Comparison of ENCODE assay signal across 34 cellular contexts in genomic region chr3:172197344-172197743, GRCh38.
"Had no signal": no experiment of that assay in that cellular context is flagged by ENCODE, and none has a peak within 500 bp of the region (broad histone marks: within the 10 kb centered on the region; RNA-seq: fewer than 3 reads in every experiment).

No MANE protein-coding gene starts in this region.

- H3K27me3 ChIP-seq: brain microvascular endothelial cell, esophagus muscularis mucosa, foreskin keratinocyte, gastrocnemius medialis had no signal

- DNase-seq: activated B cell treated with CpG ODN at 0.5 μM for 24 hours; activated CD4-positive, alpha-beta T cell treated with anti-CD3 and anti-CD28 coated beads for 48 hours; activated CD4-positive, alpha-beta T cell treated with anti-CD3 and anti-CD28 coated beads, Interleukin-2, amount 50 U/mL, for 1 hour; activated CD4-positive, alpha-beta T cell treated with anti-CD3 and anti-CD28 coated beads, Interleukin-2, amount 50 U/mL, for 48 hours; activated CD8-positive, alpha-beta memory T cell treated with anti-CD3 and anti-CD28 coated beads for 24 hours; activated CD8-positive, alpha-beta T cell treated with anti-CD3 and anti-CD28 coated beads for 36 hours; activated effector memory CD4-positive, alpha-beta T cell treated with Interleukin-2 at 50 U/mL for 16 hours; activated gamma-delta T cell treated with Interleukin-2 at 50 U/mL for 16 hours; activated naive CD4-positive, alpha-beta T cell treated with anti-CD3 and anti-CD28 coated beads, Interleukin-2, amount 50 U/mL, for 16 hours; activated naive CD4-positive, alpha-beta T cell treated with Interleukin-2 at 50 U/mL for 16 hours; activated T-cell treated with anti-CD3 and anti-CD28 coated beads, Interleukin-2, amount 50 U/mL, for 4 hours; amniotic stem cell; anterior cingulate cortex; brain microvascular endothelial cell; effector CD4-positive, alpha-beta T cell; effector memory CD8-positive, alpha-beta T cell; erythroblast; foreskin keratinocyte; gastrocnemius medialis; glutamatergic neuron; T-helper 1 cell; T-helper 17 cell; T1000; WERI-Rb-1 had no signal

- H3K9me3 Mint-ChIP-seq: activated B cell treated with CpG ODN at 0.5 μM for 24 hours; activated CD8-positive, alpha-beta T cell treated with anti-CD3 and anti-CD28 coated beads for 36 hours; activated T-cell treated with anti-CD3 and anti-CD28 coated beads, Interleukin-2, amount 50 U/mL, for 4 hours; activated T-helper 17 cell treated with anti-CD3 and anti-CD28 coated beads, Interleukin-2, amount 50 U/mL, for 72 hours; central memory CD8-positive, alpha-beta T cell; dendritic cell treated with granulocyte-macrophage colony-stimulating factor and Interleukin-4, amounts not matched to agents 40 ng/mL and 50 ng/mL, for 4 days; effector memory CD8-positive, alpha-beta T cell had no signal

- H3K27ac ChIP-seq: brain microvascular endothelial cell, coronary artery, esophagus muscularis mucosa, foreskin keratinocyte, gastrocnemius medialis, WERI-Rb-1 had no signal

- H3K4me3 Mint-ChIP-seq: activated B cell treated with CpG ODN at 0.5 μM for 24 hours; activated CD8-positive, alpha-beta T cell treated with anti-CD3 and anti-CD28 coated beads for 36 hours; activated naive CD8-positive, alpha-beta T cell; activated T-cell treated with anti-CD3 and anti-CD28 coated beads, Interleukin-2, amount 50 U/mL, for 4 hours; activated T-helper 17 cell treated with anti-CD3 and anti-CD28 coated beads, Interleukin-2, amount 50 U/mL, for 72 hours; central memory CD8-positive, alpha-beta T cell; dendritic cell treated with granulocyte-macrophage colony-stimulating factor and Interleukin-4, amounts not matched to agents 40 ng/mL and 50 ng/mL, for 4 days; effector memory CD8-positive, alpha-beta T cell; T-helper 17 cell; T-helper 2 cell treated with Interferon-gamma antibody and Interleukin-4, amounts not matched to agents 5 μg/mL and 100 μg/mL, for 36 hours had no signal

- H3K36me3 ChIP-seq: brain microvascular endothelial cell, esophagus muscularis mucosa, gastrocnemius medialis, WERI-Rb-1 had no signal

- H3K4me1 Mint-ChIP-seq: activated B cell treated with CpG ODN at 0.5 μM for 24 hours had no signal

- H3K9me3 ChIP-seq: esophagus muscularis mucosa, gastrocnemius medialis had no signal

- H3K27me3 Mint-ChIP-seq: activated B cell treated with CpG ODN at 0.5 μM for 24 hours; activated CD8-positive, alpha-beta T cell treated with anti-CD3 and anti-CD28 coated beads for 36 hours; activated naive CD8-positive, alpha-beta T cell; activated T-helper 17 cell treated with anti-CD3 and anti-CD28 coated beads, Interleukin-2, amount 50 U/mL, for 72 hours; central memory CD8-positive, alpha-beta T cell; dendritic cell treated with granulocyte-macrophage colony-stimulating factor and Interleukin-4, amounts not matched to agents 40 ng/mL and 50 ng/mL, for 4 days; effector memory CD8-positive, alpha-beta T cell; T-helper 17 cell had no signal

- ATAC-seq: activated CD4-positive, CD25-positive, alpha-beta regulatory T cell treated with anti-CD3 and anti-CD28 coated beads, Interleukin-2, amount 50 U/mL, for 24 hours; activated CD8-positive, alpha-beta T cell treated with anti-CD3 and anti-CD28 coated beads for 36 hours; activated T-cell treated with anti-CD3 and anti-CD28 coated beads, Interleukin-2, amount 50 U/mL, for 4 hours; activated T-helper 17 cell treated with anti-CD3 and anti-CD28 coated beads, Interleukin-2, amount 50 U/mL, for 72 hours; effector memory CD8-positive, alpha-beta T cell; foreskin keratinocyte; gastrocnemius medialis; T-helper 17 cell had no signal

- FAIRE-seq: astrocyte, bronchial epithelial cell had no signal

- H3K27ac Mint-ChIP-seq: activated B cell treated with CpG ODN at 0.5 μM for 24 hours; activated CD8-positive, alpha-beta T cell treated with anti-CD3 and anti-CD28 coated beads for 36 hours; activated naive CD8-positive, alpha-beta T cell; activated T-helper 17 cell treated with anti-CD3 and anti-CD28 coated beads, Interleukin-2, amount 50 U/mL, for 72 hours; dendritic cell treated with granulocyte-macrophage colony-stimulating factor and Interleukin-4, amounts not matched to agents 40 ng/mL and 50 ng/mL, for 4 days; effector memory CD8-positive, alpha-beta T cell; T-helper 17 cell; T-helper 2 cell treated with Interferon-gamma antibody and Interleukin-4, amounts not matched to agents 5 μg/mL and 100 μg/mL, for 36 hours had no signal

- H3K4me3 ChIP-seq: coronary artery, esophagus muscularis mucosa, gastrocnemius medialis had no signal
